21 cellular contexts compared by ENCODE assay signal in genomic region chr17:8986295-8986694, GRCh38. TPM values are rescaled to one million over a fixed set of nuclear protein-coding genes. Genes with fewer than 3 reads are reported as not detected.
DNase-seq lines count a peak whose midpoint lies in the region; TF ChIP-seq lines count a peak whose summit lies in the region.
"Had no signal": no experiment of that assay in that cellular context is flagged by ENCODE, and none has a peak within 500 bp of the region (broad histone marks: within the 10 kb centered on the region; RNA-seq: fewer than 3 reads in every experiment).

No MANE protein-coding gene starts in this region.

- H3K4me3 ChIP-seq in AG04450 (ENCODE audit: low read depth, low read length) (no peak overlapping the region), GM06990 (replicated peaks; ENCODE audit: low read depth, low read length) (no peak overlapping the region), OCI-LY3 (ENCODE audit: low read length) (no peak overlapping the region)
- H3K4me3 ChIP-seq: spleen, thoracic aorta had no signal

- H3K36me3 ChIP-seq in GM06990 (ENCODE audit: control insufficient read depth, insufficient read depth, low read length) (no peaks in the 10 kb centered on the region), OCI-LY3 (replicated peaks; ENCODE audit: low read depth, low read length) (peaks cover 5% of the 10 kb centered on the region)
- H3K36me3 ChIP-seq: spleen, thoracic aorta had no signal

- H3K27ac Mint-ChIP-seq in chondrocyte (ENCODE audit: unreplicated experiment) = no peak overlapping the region
- H3K27ac Mint-ChIP-seq in activated CD4-positive, alpha-beta memory T cell treated with anti-CD3 and anti-CD28 coated beads for 36 hours = no peak overlapping the region
- H3K27ac Mint-ChIP-seq in Calu3 (ENCODE audit: unreplicated experiment) = no peak overlapping the region
- H3K27ac Mint-ChIP-seq: T-helper 17 cell had no signal

- H3K9me3 Mint-ChIP-seq in chondrocyte (ENCODE audit: low read depth) (peaks cover 9% of the 10 kb centered on the region), Calu3 (ENCODE audit: low read depth, unreplicated experiment) (no peaks in the 10 kb centered on the region)
- H3K9me3 Mint-ChIP-seq in activated CD4-positive, alpha-beta memory T cell treated with anti-CD3 and anti-CD28 coated beads for 36 hours = peaks cover 14% of the 10 kb centered on the region

- H4K20me1 ChIP-seq in OCI-LY3 (ENCODE audit: insufficient read depth, low read length) = no peaks in the 10 kb centered on the region

- H3K4me3 Mint-ChIP-seq in chondrocyte (ENCODE audit: unreplicated experiment) (no peak overlapping the region), Calu3 (ENCODE audit: low read depth, unreplicated experiment) (no peak overlapping the region)
- no peak overlapping the region for H3K4me3 Mint-ChIP-seq in activated CD4-positive, alpha-beta memory T cell treated with anti-CD3 and anti-CD28 coated beads for 36 hours
- H3K4me3 Mint-ChIP-seq: T-helper 17 cell had no signal

- H3K4me1 Mint-ChIP-seq in chondrocyte (ENCODE audit: low read depth) (peaks cover 2% of the 10 kb centered on the region), Calu3 (ENCODE audit: low read depth, unreplicated experiment) (no peaks in the 10 kb centered on the region)
- H3K4me1 Mint-ChIP-seq in activated CD4-positive, alpha-beta memory T cell treated with anti-CD3 and anti-CD28 coated beads for 36 hours (ENCODE audit: low read depth) = peaks cover 15% of the 10 kb centered on the region

- H3K9ac ChIP-seq in OCI-LY3 (ENCODE audit: low read length) = no peak overlapping the region

- TF ChIP-seq CTCF in AG04450 (IDR thresholded peaks at IDR 0.05; ENCODE audit: low read depth, low read length) (peak; percentile 5; the same call in 1 of the 2 replicates), GM06990 (IDR thresholded peaks at IDR 0.05; ENCODE audit: insufficient read depth, low read length, poor library complexity, severe bottlenecking) (peak; percentile 32), OCI-LY3 (IDR thresholded peaks at IDR 0.05; ENCODE audit: low read depth, low read length) (peak; percentile 35), chondrocyte (IDR thresholded peaks at IDR 0.05) (peak; percentile 33), Calu3 (IDR thresholded peaks at IDR 0.05; ENCODE audit: unreplicated experiment) (no peak)

- DNase-seq in AG04450 (ENCODE audit: low read depth, low spot score) (no peak), GM06990 (ENCODE audit: extremely low read depth, insufficient read length) (no peak), chondrocyte (ENCODE audit: low spot score) (no peak), NCI-H1436 treated with DMSO at 0.1 percent for 48 hours (lab: John Stamatoyannopoulos, UW) (no peak), DMS 273 treated with DMSO at 0.1 percent for 48 hours (lab: John Stamatoyannopoulos, UW) (no peak), Calu3 (no peak)
- DNase-seq in activated CD4-positive, alpha-beta memory T cell treated with anti-CD3 and anti-CD28 coated beads for 36 hours = no peak
- DNase-seq: activated CD4-positive, CD25-positive, alpha-beta regulatory T cell treated with anti-CD3 and anti-CD28 coated beads, Interleukin-2, amount 50 U/mL, for 72 hours; activated gamma-delta T cell; amniotic stem cell; cerebellar nuclear complex; kidney glomerular epithelial cell; NCI-H187; NCI-H524 treated with DMSO at 0.1 percent for 48 hours; RPMI8226; spleen; T-helper 17 cell had no signal

- H3K4me2 ChIP-seq in OCI-LY3 (ENCODE audit: low read length) = no peak overlapping the region

- H3K9me3 ChIP-seq in AG04450 (ENCODE audit: control insufficient read depth, insufficient read depth, low read length) (no peaks in the 10 kb centered on the region), OCI-LY3 (ENCODE audit: insufficient read depth, low read length) (no peaks in the 10 kb centered on the region; the same call in 1 of the 2 replicates)
- H3K9me3 ChIP-seq: thoracic aorta had no signal

- no peaks in the 10 kb centered on the region for H3K79me2 ChIP-seq in OCI-LY3 (ENCODE audit: low read length)

- intact Hi-C loops in activated CD4-positive, alpha-beta memory T cell treated with anti-CD3 and anti-CD28 coated beads for 36 hours (cut with micrococcal nuclease) = no loop called here
- intact Hi-C loops in Calu3 (cut with micrococcal nuclease; ENCODE audit: unreplicated experiment) = no loop called here

- BruUV-seq in Calu3 (replicated peaks; lab: Mats Ljungman, UMichigan) = no TSS peak

- no peak overlapping the region for H3K27ac ChIP-seq in AG04450 (ENCODE audit: low read depth, low read length)
- H3K27ac ChIP-seq in OCI-LY3 (ENCODE audit: low read length) = 0 out of 2 replicates have a peak overlapping the region, but pooled peaks have one; percentile 48
- H3K27ac ChIP-seq: thoracic aorta had no signal

- peaks cover 29% of the 10 kb centered on the region for H3K4me1 ChIP-seq in OCI-LY3 (ENCODE audit: low read length)

- H3K27me3 Mint-ChIP-seq in chondrocyte (ENCODE audit: low read depth) = peaks cover 2% of the 10 kb centered on the region
- peaks cover 3% of the 10 kb centered on the region for H3K27me3 Mint-ChIP-seq in activated CD4-positive, alpha-beta memory T cell treated with anti-CD3 and anti-CD28 coated beads for 36 hours
- H3K27me3 Mint-ChIP-seq in Calu3 (ENCODE audit: unreplicated experiment) = no peaks in the 10 kb centered on the region
- H3K27me3 Mint-ChIP-seq: T-helper 17 cell had no signal

- CTCF ChIA-PET in AG04450 (lab: Charles Lee) (interaction anchor here (1.6 kb wide), 1 partner anchor 536 kb away, joined by 4 read pairs; no protein-coding TSS in a partner anchor), Calu3 (lab: Charles Lee) (no interaction called here)
- CTCF ChIA-PET in activated CD4-positive, alpha-beta memory T cell treated with anti-CD3 and anti-CD28 coated beads for 36 hours (lab: Charles Lee) = interaction anchor here (3.0 kb wide), 1 partner anchor 12 kb away, joined by 22 read pairs; no protein-coding TSS in a partner anchor

- peaks cover 3% of the 10 kb centered on the region for H3K36me3 Mint-ChIP-seq in chondrocyte (ENCODE audit: low read depth)
- peaks cover 2% of the 10 kb centered on the region for H3K36me3 Mint-ChIP-seq in activated CD4-positive, alpha-beta memory T cell treated with anti-CD3 and anti-CD28 coated beads for 36 hours
- H3K36me3 Mint-ChIP-seq in Calu3 (ENCODE audit: insufficient read depth, unreplicated experiment) = peaks cover 4% of the 10 kb centered on the region

- no peaks in the 10 kb centered on the region for H3K27me3 ChIP-seq in AG04450 (ENCODE audit: control insufficient read depth, insufficient read depth, low read length)
- no peaks in the 10 kb centered on the region for H3K27me3 ChIP-seq in GM06990 (replicated peaks; ENCODE audit: control insufficient read depth, insufficient read depth, low read length)
- no peaks in the 10 kb centered on the region for H3K27me3 ChIP-seq in OCI-LY3 (ENCODE audit: low read depth, low read length)

- POLR2A ChIA-PET in AG04450 (lab: Yijun Ruan, JAX) = no interaction called here
- POLR2A ChIA-PET in activated CD4-positive, alpha-beta memory T cell treated with anti-CD3 and anti-CD28 coated beads for 36 hours (lab: Charles Lee) = no interaction called here

- H2AFZ ChIP-seq in OCI-LY3 (ENCODE audit: low read depth, low read length) = no peak overlapping the region

RNA-seq across cellular contexts. Expression of gene PIK3R5, which starts 20.8 kb away (rescaled TPM):
- not detected in 2 replicates for polyA plus RNA-seq in AG04450 (2011; rRNA removed)
- polyA minus RNA-seq in AG04450 (2011; rRNA and poly(A)+ RNA removed) = not detected in 2 replicates
- 0.08 TPM in 1 of 3 replicates, not detected in the others for total RNA-seq in chondrocyte
- 10 to 100 TPM; 20.7 to 22.4 TPM for total RNA-seq in activated CD4-positive, alpha-beta memory T cell treated with anti-CD3 and anti-CD28 coated beads for 36 hours
- not detected in 2 replicates for total RNA-seq in Calu3 (2022)
- total RNA-seq: fibroblast of villous mesenchyme, M059J had no signal

RNA-seq across cellular contexts. Expression of gene NTN1, which starts 35.0 kb away (rescaled TPM):
- 0.05 and 0.16 TPM in 2 replicates for polyA plus RNA-seq in AG04450 (2011; rRNA removed)
- 0.09 and 0.18 TPM in 2 replicates for polyA minus RNA-seq in AG04450 (2011; rRNA and poly(A)+ RNA removed)
- total RNA-seq in chondrocyte = 3.3 to 4.3 TPM (median 4.0 TPM) in 3 replicates
- under 1 TPM; 0.29 to 0.31 TPM for total RNA-seq in activated CD4-positive, alpha-beta memory T cell treated with anti-CD3 and anti-CD28 coated beads for 36 hours
- 0.69 and 0.94 TPM in 2 replicates for total RNA-seq in Calu3 (2022)

Comparison
In these comparisons a context has a peak if more than half of its experiments do, and no peak if none do; other contexts are left out.
1. RNA of gene PIK3R5, which starts 20.8 kb away (total RNA-seq): 20.7 to 22.4 TPM in activated CD4-positive, alpha-beta memory T cell treated with anti-CD3 and anti-CD28 coated beads for 36 hours; 0.08 TPM in chondrocyte and not detected in Calu3; every median in the first group is over 10 times any median in the second.